ENCODE assay signal across 2 cellular contexts in genomic region chr4:31442236-31442635, GRCh38.
TF ChIP-seq lines count a peak whose summit lies in the region.

No MANE protein-coding gene starts in this region.

TF ChIP-seq in SK-N-SH, 30 proteins besides CTCF, POLR2A, EP300 and RAD21 (continued from another document):
- TF ChIP-seq FOSL2 (IDR thresholded peaks at IDR 0.05; ENCODE audit: borderline replicate concordance, low read depth) (no peak), YY1 (IDR thresholded peaks at IDR 0.05; ENCODE audit: low read depth) (no peak)

TF ChIP-seq in SK-N-SH treated with all-trans-retinoic acid at 6 μM for 48 hours, 23 proteins besides CTCF, POLR2A, EP300 and RAD21 (continued from another document):
- TF ChIP-seq CREB5 (CRISPR knock-in tag; IDR thresholded peaks at IDR 0.05; ENCODE audit: low read depth) (no peak), ZNF70 (CRISPR knock-in tag; IDR thresholded peaks at IDR 0.05) (no peak)
